ENCODE assay signal across 8 cellular contexts in the genomic region with DNA sequence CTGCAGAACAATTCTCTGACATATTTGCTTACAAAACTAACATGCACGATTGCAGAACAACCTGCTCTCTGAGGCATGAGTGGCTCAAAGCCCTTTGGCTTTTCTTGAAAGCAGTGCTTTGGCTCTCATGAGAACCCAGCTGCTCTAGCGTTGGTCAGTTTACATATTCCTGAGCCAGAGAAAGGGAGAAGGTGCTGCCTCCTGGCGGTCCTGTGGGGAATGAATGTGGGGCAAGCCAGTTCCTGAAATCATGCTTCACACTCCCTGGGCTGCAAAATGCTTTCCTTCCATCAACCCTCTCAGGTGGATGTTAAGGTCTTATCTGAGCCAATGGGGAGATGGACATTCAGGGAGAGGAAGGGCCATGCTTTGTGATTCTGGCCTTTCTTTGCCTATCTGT.
DNase-seq lines count a peak whose midpoint lies in the region; ATAC-seq and TF ChIP-seq lines count a peak whose summit lies in the region.

No MANE protein-coding gene starts in this region.

- no peak overlapping the region for H3K27ac ChIP-seq in C4-2B
- no peak overlapping the region for H3K27ac ChIP-seq in HL-60 (replicated peaks)
- H3K27ac ChIP-seq in Peyer's patch: no peak overlapping the region
- no peak overlapping the region for H3K27ac ChIP-seq in psoas muscle
- H3K27ac ChIP-seq in vagina: no peak overlapping the region

- H3K36me3 ChIP-seq in Peyer's patch (no peaks in the 10 kb centered on the region), psoas muscle (ENCODE audit: insufficient read depth in 1 of 2, low read depth in 1 of 2) (no peaks in the 10 kb centered on the region), vagina (no peaks in the 10 kb centered on the region)

- DNase-seq in HL-60 (ENCODE audit: low read depth in 1 of 2, low spot score in 1 of 2) (peak in 1 of 2 experiments; percentile 29), Peyer's patch (peak; percentile 35 to 77 (median 59)), glomerular endothelial cell (ENCODE audit: extremely low read depth, low read depth, low spot score) (peak; percentile 20), psoas muscle (peak; percentile 59 to 71), vagina (ENCODE audit: extremely low spot score in 2 of 2) (peak in 1 of 2 donors; percentile 31)
- DNase-seq in activated T-helper 9 cell treated with anti-CD3 and anti-CD28 coated beads, Interleukin-2, amount 50 U/mL, for 16 hours (ENCODE audit: low read depth): peak; percentile 20

- 1 to 5% (median 1%) methylated on average over 3 of the region's 3 CpGs for WGBS in psoas muscle, 3 donors

- intact Hi-C loops in psoas muscle (cut with DNase I): loop anchor here (1.0 to 5.0 kb wide), 3 partner anchors 120 to 715 kb away; no protein-coding TSS in a partner anchor
- intact Hi-C loops in vagina (cut with DNase I): no loop called here

- H3K4me1 ChIP-seq in Peyer's patch: no peaks in the 10 kb centered on the region
- H3K4me1 ChIP-seq in psoas muscle: no peaks in the 10 kb centered on the region
- no peaks in the 10 kb centered on the region for H3K4me1 ChIP-seq in vagina

- peak; percentile 88 for TF ChIP-seq CTCF in C4-2B (conservative IDR thresholded peaks at IDR 0.05)
- TF ChIP-seq CTCF in HL-60 (IDR thresholded peaks at IDR 0.05; ENCODE audit: insufficient read depth, low read length): peak; percentile 34
- peak in 5 of 6 experiments; percentile 47 to 63 (median 57) for TF ChIP-seq CTCF in Peyer's patch (IDR thresholded peaks at IDR 0.05)
- peak; percentile 71 for TF ChIP-seq CTCF in psoas muscle (IDR thresholded peaks at IDR 0.05)
- TF ChIP-seq CTCF in vagina (IDR thresholded peaks at IDR 0.05): peak in 2 of 3 experiments; percentile 36 to 42

- TF ChIP-seq POLR2A in Peyer's patch (IDR thresholded peaks at IDR 0.05): no peak
- no peak for TF ChIP-seq POLR2A in vagina (IDR thresholded peaks at IDR 0.05)

- H3K4me3 ChIP-seq in HL-60 (replicated peaks; ENCODE audit: insufficient read depth, low read length) (no peak overlapping the region), Peyer's patch (no peak overlapping the region), psoas muscle (no peak overlapping the region), vagina (no peak overlapping the region)

- H3K27me3 ChIP-seq in HL-60 (ENCODE audit: insufficient read depth, poor library complexity, severe bottlenecking) (no peaks in the 10 kb centered on the region), Peyer's patch (no peaks in the 10 kb centered on the region), psoas muscle (ENCODE audit: insufficient read depth in 3 of 3, low read length in 2 of 3) (peaks cover 0 to 12% (median 2%) of the 10 kb centered on the region in 3 donors), vagina (no peaks in the 10 kb centered on the region)

- peak; percentile 67 to 86 (median 83) for ATAC-seq in psoas muscle
- no peak for ATAC-seq in GM21786 (IDR thresholded peaks at IDR 0.05; ENCODE audit: unreplicated experiment)

- H3K9me3 ChIP-seq in Peyer's patch (no peaks in the 10 kb centered on the region), psoas muscle (no peaks in the 10 kb centered on the region), vagina (no peaks in the 10 kb centered on the region)

Comparison
In these comparisons a context has a peak if more than half of its experiments do, and no peak if none do; other contexts are left out.
1. CTCF ChIP-seq: peak in every context shown above with its lines; median percentile 88 in C4-2B; 71 in psoas muscle; 57 in Peyer's patch; 39 in vagina; 34 in HL-60.